ENCODE assay signal across 20 cellular contexts in the genomic region with DNA sequence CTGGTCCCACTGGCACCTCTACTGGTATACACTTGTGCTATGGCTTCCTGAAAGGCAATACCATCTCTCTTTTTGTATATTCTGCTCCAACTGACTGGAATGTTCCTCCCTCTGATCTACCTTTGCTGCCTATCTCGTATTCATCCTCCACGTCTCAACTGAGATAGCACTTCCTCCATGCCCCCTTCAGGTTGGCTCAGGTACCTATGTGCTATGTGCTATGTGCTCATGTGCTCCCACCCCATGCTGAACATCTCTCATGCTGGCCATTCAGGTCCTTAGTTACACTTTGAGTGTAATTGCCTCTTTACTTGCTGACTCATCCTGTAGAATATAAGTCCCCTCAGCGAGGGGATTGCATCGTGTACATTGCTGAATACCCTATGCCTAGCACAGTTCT.
A peak's percentile ranks its signal among the peaks of the same experiment; 100 is the strongest.
DNase-seq lines count a peak whose midpoint lies in the region; ATAC-seq and TF ChIP-seq lines count a peak whose summit lies in the region.
"Had no signal": no experiment of that assay in that cellular context is flagged by ENCODE, and none has a peak within 500 bp of the region (broad histone marks: within the 10 kb centered on the region; RNA-seq: fewer than 3 reads in every experiment).

No MANE protein-coding gene starts in this region.

- H3K27me3 ChIP-seq in neural progenitor cell (no peaks in the 10 kb centered on the region), Peyer's patch (no peaks in the 10 kb centered on the region)
- H3K27me3 ChIP-seq: suprapubic skin had no signal

- peaks cover 13% of the 10 kb centered on the region for H3K4me1 Mint-ChIP-seq in neural progenitor cell
- H3K4me1 Mint-ChIP-seq: stimulated activated effector memory CD8-positive, alpha-beta T cell treated with anti-CD3 and anti-CD28 coated beads, Interleukin-12 subunit alpha, Interleukin-12 subunit beta, amount 100 ng/mL, for 72 hours had no signal

- no peak for TF ChIP-seq POLR2A in Peyer's patch (IDR thresholded peaks at IDR 0.05)

- TF ChIP-seq CTCF in HEK293 (tag by site-specific recombination; IDR thresholded peaks at IDR 0.05), result no peak
- no peak for TF ChIP-seq CTCF in neural progenitor cell (IDR thresholded peaks at IDR 0.05)
- TF ChIP-seq CTCF in Peyer's patch (IDR thresholded peaks at IDR 0.05), result no peak

- no peaks in the 10 kb centered on the region for H4K20me1 ChIP-seq in neural progenitor cell (ENCODE audit: low read depth)

- H3K27ac ChIP-seq in HEK293 (ENCODE audit: extremely low read depth, low read depth, low read length), result no peak overlapping the region
- no peak overlapping the region for H3K27ac ChIP-seq in neural progenitor cell
- no peak overlapping the region for H3K27ac ChIP-seq in Peyer's patch
- H3K27ac ChIP-seq: adrenal gland, C4-2B, suprapubic skin had no signal

- no peak overlapping the region for H3K4me3 Mint-ChIP-seq in neural progenitor cell
- H3K4me3 Mint-ChIP-seq: activated T-cell treated with anti-CD3 and anti-CD28 coated beads, Interleukin-2, amount 50 U/mL, for 24 hours; HFFc6; stimulated activated effector memory CD8-positive, alpha-beta T cell treated with anti-CD3 and anti-CD28 coated beads, Interleukin-12 subunit alpha, Interleukin-12 subunit beta, amount 100 ng/mL, for 72 hours had no signal

- DNase-seq in NK-92 treated with Interleukin-12 subunit alpha and Interleukin-12 subunit beta, amount 100 ng/mL, for 24 hours (lab: John Stamatoyannopoulos, UW), result peak; percentile 15
- DNase-seq in NK-92 (lab: John Stamatoyannopoulos, UW; ENCODE audit: unreplicated experiment), result no peak
- DNase-seq in NCI-H774 (lab: John Stamatoyannopoulos, UW), result peak; percentile 17
- DNase-seq in neural progenitor cell (ENCODE audit: low spot score), result no peak
- no peak for DNase-seq in Peyer's patch
- DNase-seq in middle frontal gyrus (ENCODE audit: extremely low spot score, low spot score), result no peak
- DNase-seq: activated CD4-positive, alpha-beta T cell treated with anti-CD3 and anti-CD28 coated beads for 1 hour; activated T-cell treated with anti-CD3 and anti-CD28 coated beads, Interleukin-2, amount 50 U/mL, for 24 hours; adrenal gland; HFFc6; kidney; NCI-H1092 treated with DMSO at 0.1 percent for 48 hours; NCI-H446 treated with DMSO at 0.1 percent for 48 hours; OCI-M1 had no signal

- H3K36me3 ChIP-seq in HEK293 (ENCODE audit: control insufficient read depth in 2 of 2, insufficient read depth in 1 of 2, low read length in 2 of 2) (no peaks in the 10 kb centered on the region), neural progenitor cell (no peaks in the 10 kb centered on the region), Peyer's patch (no peaks in the 10 kb centered on the region)
- H3K36me3 ChIP-seq: adrenal gland, suprapubic skin had no signal

- H3K4me1 ChIP-seq in HEK293 (ENCODE audit: control insufficient read depth, insufficient read depth, low read length) (no peaks in the 10 kb centered on the region), neural progenitor cell (no peaks in the 10 kb centered on the region), Peyer's patch (no peaks in the 10 kb centered on the region)
- H3K4me1 ChIP-seq: adrenal gland, suprapubic skin had no signal

- no peak overlapping the region for H3K4me2 ChIP-seq in neural progenitor cell

- POLR2A ChIA-PET in HEK293 (lab: Yijun Ruan, JAX), result no interaction called here

- H3K4me3 ChIP-seq in HEK293 (ENCODE audit: low read depth, low read length) (no peak overlapping the region), neural progenitor cell (no peak overlapping the region), Peyer's patch (no peak overlapping the region)
- H3K4me3 ChIP-seq: adrenal gland, lung, suprapubic skin had no signal

- CTCF ChIA-PET in HEK293 (lab: Yijun Ruan, JAX), result no interaction called here

- no peak overlapping the region for H2AFZ ChIP-seq in neural progenitor cell (replicated peaks)

- peaks cover 4% of the 10 kb centered on the region for H3K27me3 Mint-ChIP-seq in neural progenitor cell (ENCODE audit: insufficient read depth, low read depth)
- H3K27me3 Mint-ChIP-seq: activated T-cell treated with anti-CD3 and anti-CD28 coated beads, Interleukin-2, amount 50 U/mL, for 24 hours had no signal

- H3K27ac Mint-ChIP-seq in neural progenitor cell, result peak overlapping the region; percentile 20
- H3K27ac Mint-ChIP-seq: activated T-cell treated with anti-CD3 and anti-CD28 coated beads, Interleukin-2, amount 50 U/mL, for 24 hours; HFFc6; stimulated activated effector memory CD8-positive, alpha-beta T cell treated with anti-CD3 and anti-CD28 coated beads, Interleukin-12 subunit alpha, Interleukin-12 subunit beta, amount 100 ng/mL, for 72 hours had no signal

- H3K9me3 Mint-ChIP-seq in neural progenitor cell, result peaks cover 7% of the 10 kb centered on the region
- H3K9me3 Mint-ChIP-seq: activated T-cell treated with anti-CD3 and anti-CD28 coated beads, Interleukin-2, amount 50 U/mL, for 24 hours; stimulated activated effector memory CD8-positive, alpha-beta T cell treated with anti-CD3 and anti-CD28 coated beads, Interleukin-12 subunit alpha, Interleukin-12 subunit beta, amount 100 ng/mL, for 72 hours had no signal

- no peaks in the 10 kb centered on the region for H3F3A ChIP-seq in neural progenitor cell (ENCODE audit: low read depth)

- H3K36me3 Mint-ChIP-seq in neural progenitor cell, result peaks cover 7% of the 10 kb centered on the region
- H3K36me3 Mint-ChIP-seq: stimulated activated effector memory CD8-positive, alpha-beta T cell treated with anti-CD3 and anti-CD28 coated beads, Interleukin-12 subunit alpha, Interleukin-12 subunit beta, amount 100 ng/mL, for 72 hours had no signal

- no peak for ATAC-seq in GM19455 (IDR thresholded peaks at IDR 0.05; ENCODE audit: unreplicated experiment)
- ATAC-seq: stimulated activated effector memory CD8-positive, alpha-beta T cell treated with anti-CD3 and anti-CD28 coated beads, Interleukin-12 subunit alpha, Interleukin-12 subunit beta, amount 100 ng/mL, for 72 hours had no signal

- no peaks in the 10 kb centered on the region for H3K9me3 ChIP-seq in HEK293 (ENCODE audit: control insufficient read depth, insufficient read depth, low read depth, low read length)
- H3K9me3 ChIP-seq in neural progenitor cell (ENCODE audit: low read depth), result no peaks in the 10 kb centered on the region
- no peaks in the 10 kb centered on the region for H3K9me3 ChIP-seq in Peyer's patch
- H3K9me3 ChIP-seq: adrenal gland, suprapubic skin had no signal

- H3K79me2 ChIP-seq in neural progenitor cell (ENCODE audit: low read depth), result no peaks in the 10 kb centered on the region

- no peak overlapping the region for H3K9ac ChIP-seq in neural progenitor cell

TF ChIP-seq in HEK293, 187 proteins besides CTCF, POLR2A, EP300 and RAD21 (continues in another document):
- TF ChIP-seq, protein P1, sequence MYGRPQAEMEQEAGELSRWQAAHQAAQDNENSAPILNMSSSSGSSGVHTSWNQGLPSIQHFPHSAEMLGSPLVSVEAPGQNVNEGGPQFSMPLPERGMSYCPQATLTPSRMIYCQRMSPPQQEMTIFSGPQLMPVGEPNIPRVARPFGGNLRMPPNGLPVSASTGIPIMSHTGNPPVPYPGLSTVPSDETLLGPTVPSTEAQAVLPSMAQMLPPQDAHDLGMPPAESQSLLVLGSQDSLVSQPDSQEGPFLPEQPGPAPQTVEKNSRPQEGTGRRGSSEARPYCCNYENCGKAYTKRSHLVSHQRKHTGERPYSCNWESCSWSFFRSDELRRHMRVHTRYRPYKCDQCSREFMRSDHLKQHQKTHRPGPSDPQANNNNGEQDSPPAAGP (tag by site-specific recombination; IDR thresholded peaks at IDR 0.05), result no peak
- TF ChIP-seq, protein P2, sequence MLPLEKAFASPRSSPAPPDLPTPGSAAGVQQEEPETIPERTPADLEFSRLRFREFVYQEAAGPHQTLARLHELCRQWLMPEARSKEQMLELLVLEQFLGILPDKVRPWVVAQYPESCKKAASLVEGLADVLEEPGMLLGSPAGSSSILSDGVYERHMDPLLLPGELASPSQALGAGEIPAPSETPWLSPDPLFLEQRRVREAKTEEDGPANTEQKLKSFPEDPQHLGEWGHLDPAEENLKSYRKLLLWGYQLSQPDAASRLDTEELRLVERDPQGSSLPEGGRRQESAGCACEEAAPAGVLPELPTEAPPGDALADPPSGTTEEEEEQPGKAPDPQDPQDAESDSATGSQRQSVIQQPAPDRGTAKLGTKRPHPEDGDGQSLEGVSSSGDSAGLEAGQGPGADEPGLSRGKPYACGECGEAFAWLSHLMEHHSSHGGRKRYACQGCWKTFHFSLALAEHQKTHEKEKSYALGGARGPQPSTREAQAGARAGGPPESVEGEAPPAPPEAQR (tag by site-specific recombination; IDR thresholded peaks at IDR 0.05), result no peak
- TF ChIP-seq ZNF660 (tag by site-specific recombination; IDR thresholded peaks at IDR 0.05), result 0 out of 2 replicates have a peak, but pooled peaks have one; percentile 9
- TF ChIP-seq, protein P3, sequence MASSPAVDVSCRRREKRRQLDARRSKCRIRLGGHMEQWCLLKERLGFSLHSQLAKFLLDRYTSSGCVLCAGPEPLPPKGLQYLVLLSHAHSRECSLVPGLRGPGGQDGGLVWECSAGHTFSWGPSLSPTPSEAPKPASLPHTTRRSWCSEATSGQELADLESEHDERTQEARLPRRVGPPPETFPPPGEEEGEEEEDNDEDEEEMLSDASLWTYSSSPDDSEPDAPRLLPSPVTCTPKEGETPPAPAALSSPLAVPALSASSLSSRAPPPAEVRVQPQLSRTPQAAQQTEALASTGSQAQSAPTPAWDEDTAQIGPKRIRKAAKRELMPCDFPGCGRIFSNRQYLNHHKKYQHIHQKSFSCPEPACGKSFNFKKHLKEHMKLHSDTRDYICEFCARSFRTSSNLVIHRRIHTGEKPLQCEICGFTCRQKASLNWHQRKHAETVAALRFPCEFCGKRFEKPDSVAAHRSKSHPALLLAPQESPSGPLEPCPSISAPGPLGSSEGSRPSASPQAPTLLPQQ (tag by site-specific recombination; IDR thresholded peaks at IDR 0.05), result no peak
- no peak for TF ChIP-seq ZNF37A (tag by site-specific recombination; IDR thresholded peaks at IDR 0.05)
- TF ChIP-seq ZNF707 (tag by site-specific recombination; IDR thresholded peaks at IDR 0.05), result no peak

Comparison
In these comparisons a context has a peak if more than half of its experiments do, and no peak if none do; other contexts are left out.
1. DNase-seq: peak in NK-92 treated with Interleukin-12 subunit alpha and Interleukin-12 subunit beta, amount 100 ng/mL, for 24 hours (single experiment) and NCI-H774 (single experiment); none in NK-92 (single experiment), neural progenitor cell (single experiment), Peyer's patch (0 of 3) and middle frontal gyrus (single experiment).